Comparison of ENCODE assay signal across 1 cellular context in genomic region chr1:99643021-99643779, GRCh38.
TF ChIP-seq lines count a peak whose summit lies in the region.

No MANE protein-coding gene starts in this region.

TF ChIP-seq in K562, 482 proteins besides CTCF, POLR2A, EP300 and RAD21:
- peak; percentile 48 for TF ChIP-seq BCOR (IDR thresholded peaks at IDR 0.05)
- peak; percentile 94 for TF ChIP-seq RBM25 (IDR thresholded peaks at IDR 0.05; ENCODE audit: low read depth, low read length, severe bottlenecking)
- 0 out of 2 replicates have a peak, but pooled peaks have one; percentile 30 for TF ChIP-seq ADNP (tag; IDR thresholded peaks at IDR 0.05)
- no peak for TF ChIP-seq MLLT1 (IDR thresholded peaks at IDR 0.05)
TF ChIP-seq in K562: peak in this region for 3.
